ENCODE assay signal across 24 cellular contexts in the genomic region with DNA sequence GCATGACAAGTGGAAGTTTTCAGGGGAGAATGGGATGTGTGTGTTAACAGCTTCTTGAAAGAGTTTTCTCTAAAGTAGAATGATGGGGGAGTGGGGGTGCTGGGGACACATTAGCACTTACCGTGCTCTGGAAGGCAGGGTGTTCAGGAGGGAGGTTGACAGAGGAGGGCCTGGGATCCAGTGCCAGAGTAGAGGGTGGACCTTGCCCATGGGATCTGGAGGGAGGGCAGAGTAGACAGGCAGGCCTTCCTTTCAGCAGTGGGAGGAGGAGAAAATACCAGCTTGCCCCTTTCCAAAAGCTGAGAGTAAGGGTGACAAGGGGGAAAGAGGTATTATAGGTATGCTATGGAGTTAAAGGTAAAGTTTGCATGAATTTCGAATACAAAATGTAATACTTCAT. TPM values are rescaled to one million over a fixed set of nuclear protein-coding genes. Genes with fewer than 3 reads are reported as not detected.
DNase-seq lines count a peak whose midpoint lies in the region; ATAC-seq and TF ChIP-seq lines count a peak whose summit lies in the region.
"Had no signal": no experiment of that assay in that cellular context is flagged by ENCODE, and none has a peak within 500 bp of the region (broad histone marks: within the 10 kb centered on the region; RNA-seq: fewer than 3 reads in every experiment).

No MANE protein-coding gene starts in this region.

- no peak for TF ChIP-seq CTCF in progenitor cell of endocrine pancreas (IDR thresholded peaks at IDR 0.05; ENCODE audit: unreplicated experiment)

- H3K27me3 Mint-ChIP-seq in activated CD8-positive, alpha-beta memory T cell treated with anti-CD3 and anti-CD28 coated beads, Interleukin-2, amount 10 ng/mL, durations not matched to agents 7 days and 5 days, result no peaks in the 10 kb centered on the region
- no peaks in the 10 kb centered on the region for H3K27me3 Mint-ChIP-seq in CD4-positive, alpha-beta memory T cell
- no peaks in the 10 kb centered on the region for H3K27me3 Mint-ChIP-seq in activated CD4-positive, alpha-beta memory T cell treated with anti-CD3 and anti-CD28 coated beads for 36 hours
- H3K27me3 Mint-ChIP-seq in memory B cell (no peaks in the 10 kb centered on the region), progenitor cell of endocrine pancreas (no peaks in the 10 kb centered on the region)

- H3K36me3 Mint-ChIP-seq in activated CD8-positive, alpha-beta memory T cell treated with anti-CD3 and anti-CD28 coated beads, Interleukin-2, amount 10 ng/mL, durations not matched to agents 7 days and 5 days, result peaks cover 37% of the 10 kb centered on the region
- peaks cover 16 to 24% of the 10 kb centered on the region in 2 donors for H3K36me3 Mint-ChIP-seq in CD4-positive, alpha-beta memory T cell
- H3K36me3 Mint-ChIP-seq in activated CD4-positive, alpha-beta memory T cell treated with anti-CD3 and anti-CD28 coated beads for 36 hours, result peaks cover 40% of the 10 kb centered on the region
- H3K36me3 Mint-ChIP-seq in memory B cell (peaks cover 22% of the 10 kb centered on the region), progenitor cell of endocrine pancreas (ENCODE audit: insufficient read depth) (peaks cover 9% of the 10 kb centered on the region)

- POLR2A ChIA-PET in CD4-positive, alpha-beta memory T cell (lab: Charles Lee; ENCODE audit: partially characterized antibody), result no interaction called here
- POLR2A ChIA-PET in activated CD4-positive, alpha-beta memory T cell treated with anti-CD3 and anti-CD28 coated beads for 36 hours (lab: Charles Lee), result interaction anchor here (0.5 to 7.9 kb wide), 3 partner anchors 10 to 122 kb away, joined by 3 to 70 read pairs (median 3); no protein-coding TSS in a partner anchor

- CTCF ChIA-PET in activated CD8-positive, alpha-beta memory T cell treated with anti-CD3 and anti-CD28 coated beads, Interleukin-2, amount 10 ng/mL, durations not matched to agents 7 days and 5 days (lab: Charles Lee), result interaction anchor here (1.2 to 3.9 kb wide), 3 partner anchors 23 to 96 kb away, joined by 3 to 12 read pairs (median 4); no protein-coding TSS in a partner anchor
- CTCF ChIA-PET in CD4-positive, alpha-beta memory T cell (lab: Charles Lee; ENCODE audit: partially characterized antibody), result interaction anchor here (2.4 kb wide), 1 partner anchor 11 kb away, joined by 7 read pairs; no protein-coding TSS in a partner anchor
- CTCF ChIA-PET in activated CD4-positive, alpha-beta memory T cell treated with anti-CD3 and anti-CD28 coated beads for 36 hours (lab: Charles Lee), result interaction anchor here (1.1 to 2.5 kb wide), 3 partner anchors 11 to 123 kb away, joined by 4 to 13 read pairs (median 8); no protein-coding TSS in a partner anchor

- H3K9me3 Mint-ChIP-seq in activated CD8-positive, alpha-beta memory T cell treated with anti-CD3 and anti-CD28 coated beads, Interleukin-2, amount 10 ng/mL, durations not matched to agents 7 days and 5 days (ENCODE audit: low read depth), result no peaks in the 10 kb centered on the region
- no peaks in the 10 kb centered on the region for H3K9me3 Mint-ChIP-seq in CD4-positive, alpha-beta memory T cell
- no peaks in the 10 kb centered on the region for H3K9me3 Mint-ChIP-seq in activated CD4-positive, alpha-beta memory T cell treated with anti-CD3 and anti-CD28 coated beads for 36 hours
- H3K9me3 Mint-ChIP-seq in memory B cell (no peaks in the 10 kb centered on the region), progenitor cell of endocrine pancreas (ENCODE audit: low read depth) (peaks cover 6% of the 10 kb centered on the region)

- peaks cover 76% of the 10 kb centered on the region for H3K4me1 Mint-ChIP-seq in activated CD8-positive, alpha-beta memory T cell treated with anti-CD3 and anti-CD28 coated beads, Interleukin-2, amount 10 ng/mL, durations not matched to agents 7 days and 5 days
- peaks cover 56 to 87% (median 70%) of the 10 kb centered on the region in 4 donors for H3K4me1 Mint-ChIP-seq in CD4-positive, alpha-beta memory T cell
- peaks cover 83% of the 10 kb centered on the region for H3K4me1 Mint-ChIP-seq in activated CD4-positive, alpha-beta memory T cell treated with anti-CD3 and anti-CD28 coated beads for 36 hours (ENCODE audit: low read depth)
- H3K4me1 Mint-ChIP-seq in memory B cell (peaks cover 56% of the 10 kb centered on the region), progenitor cell of endocrine pancreas (ENCODE audit: low read depth) (peaks cover 32% of the 10 kb centered on the region)

- peaks cover 73% of the 10 kb centered on the region for H3K4me1 ChIP-seq in CD4-positive, alpha-beta memory T cell (ENCODE audit: insufficient read depth, low read length)

- ATAC-seq in activated CD8-positive, alpha-beta memory T cell treated with anti-CD3 and anti-CD28 coated beads, Interleukin-2, amount 10 ng/mL, durations not matched to agents 7 days and 5 days, result no peak
- no peak for ATAC-seq in memory B cell (ENCODE audit: low read depth)
- ATAC-seq: A549, heart right ventricle had no signal

- intact Hi-C loops in CD4-positive, alpha-beta memory T cell (cut with micrococcal nuclease), result no loop called here
- intact Hi-C loops in activated CD4-positive, alpha-beta memory T cell treated with anti-CD3 and anti-CD28 coated beads for 36 hours (cut with micrococcal nuclease), result no loop called here

- DNase-seq in activated CD8-positive, alpha-beta memory T cell treated with anti-CD3 and anti-CD28 coated beads, Interleukin-2, amount 10 ng/mL, durations not matched to agents 7 days and 5 days, result no peak
- DNase-seq in activated CD8-positive, alpha-beta memory T cell treated with anti-CD3 and anti-CD28 coated beads, Interleukin-2, amount 50 U/mL, for 4 hours, result no peak
- no peak for DNase-seq in CD4-positive, alpha-beta memory T cell
- no peak for DNase-seq in activated CD4-positive, alpha-beta memory T cell treated with anti-CD3 and anti-CD28 coated beads for 36 hours
- DNase-seq in memory B cell (ENCODE audit: low spot score in 2 of 2) (no peak), progenitor cell of endocrine pancreas (ENCODE audit: low spot score, unreplicated experiment) (no peak), GM19240 (ENCODE audit: insufficient read length, low spot score) (no peak), NCI-H1694 (lab: John Stamatoyannopoulos, UW) (no peak)
- DNase-seq: amniotic stem cell; COR-L47; DND-41; effector CD8-positive, alpha-beta T cell; foreskin fibroblast; HCEC 1CT; heart right ventricle; mesenchymal stem cell; NCI-H1105 treated with DMSO at 0.1 percent for 48 hours; NCI-H2081 treated with DMSO at 0.1 percent for 48 hours; NCI-H446; NCI-H82; stimulated activated CD4-positive, alpha-beta T cell treated with anti-CD3 and anti-CD28 coated beads, Interleukin-1b, Interleukin-23, amount 100 ng/mL, for 48 hours; T1000 had no signal

- H3K4me3 Mint-ChIP-seq in activated CD8-positive, alpha-beta memory T cell treated with anti-CD3 and anti-CD28 coated beads, Interleukin-2, amount 10 ng/mL, durations not matched to agents 7 days and 5 days, result no peak overlapping the region
- peak overlapping the region in 3 of 8 donors; percentile 7 to 57 (median 32) for H3K4me3 Mint-ChIP-seq in CD4-positive, alpha-beta memory T cell
- H3K4me3 Mint-ChIP-seq in activated CD4-positive, alpha-beta memory T cell treated with anti-CD3 and anti-CD28 coated beads for 36 hours, result no peak overlapping the region
- no peak overlapping the region for H3K4me3 Mint-ChIP-seq in memory B cell
- H3K4me3 Mint-ChIP-seq in progenitor cell of endocrine pancreas (ENCODE audit: low read depth), result no peak overlapping the region

- H3K36me3 ChIP-seq in CD4-positive, alpha-beta memory T cell (ENCODE audit: insufficient read depth, low read length), result no peaks in the 10 kb centered on the region

- peak overlapping the region; percentile 24 for H3K27ac Mint-ChIP-seq in activated CD8-positive, alpha-beta memory T cell treated with anti-CD3 and anti-CD28 coated beads, Interleukin-2, amount 10 ng/mL, durations not matched to agents 7 days and 5 days
- peak overlapping the region in 6 of 7 donors; percentile 11 to 86 (median 62) for H3K27ac Mint-ChIP-seq in CD4-positive, alpha-beta memory T cell
- peak overlapping the region; percentile 92 for H3K27ac Mint-ChIP-seq in activated CD4-positive, alpha-beta memory T cell treated with anti-CD3 and anti-CD28 coated beads for 36 hours
- H3K27ac Mint-ChIP-seq in memory B cell (peak overlapping the region; percentile 94), progenitor cell of endocrine pancreas (no peak overlapping the region)

- no peak overlapping the region for H3K4me3 ChIP-seq in CD4-positive, alpha-beta memory T cell (ENCODE audit: low read length in 2 of 2)
- H3K4me3 ChIP-seq: A549, heart right ventricle, skin epidermis had no signal

- no peak overlapping the region for H3K27ac ChIP-seq in CD4-positive, alpha-beta memory T cell (ENCODE audit: low read depth, low read length)
- H3K27ac ChIP-seq: A549, heart right ventricle had no signal

- no peaks in the 10 kb centered on the region for H3K27me3 ChIP-seq in CD4-positive, alpha-beta memory T cell (ENCODE audit: insufficient read depth, low read length)
- H3K27me3 ChIP-seq: heart right ventricle had no signal

- H3K9me3 ChIP-seq in CD4-positive, alpha-beta memory T cell (ENCODE audit: control insufficient read depth in 1 of 2, low read length in 2 of 2), result no peaks in the 10 kb centered on the region
- H3K9me3 ChIP-seq: A549 had no signal

RNA-seq across cellular contexts. Expression of a gene that starts 40.1 kb away (rescaled TPM):
- total RNA-seq in activated CD8-positive, alpha-beta memory T cell treated with anti-CD3 and anti-CD28 coated beads, Interleukin-2, amount 10 ng/mL, durations not matched to agents 7 days and 5 days, result 10 to 100 TPM; 49.5 to 78.1 TPM
- total RNA-seq in CD4-positive, alpha-beta memory T cell, result 10 to 100 TPM; 43.4 to 44.8 TPM
- 10 to 100 TPM; 14.9 to 21.0 TPM for polyA plus RNA-seq in CD4-positive, alpha-beta memory T cell
- 10 to 100 TPM; 68.8 to 73.6 TPM for total RNA-seq in activated CD4-positive, alpha-beta memory T cell treated with anti-CD3 and anti-CD28 coated beads for 36 hours
- 26.3 and 26.6 TPM in 2 replicates for total RNA-seq in progenitor cell of endocrine pancreas
